In the genomic region with DNA sequence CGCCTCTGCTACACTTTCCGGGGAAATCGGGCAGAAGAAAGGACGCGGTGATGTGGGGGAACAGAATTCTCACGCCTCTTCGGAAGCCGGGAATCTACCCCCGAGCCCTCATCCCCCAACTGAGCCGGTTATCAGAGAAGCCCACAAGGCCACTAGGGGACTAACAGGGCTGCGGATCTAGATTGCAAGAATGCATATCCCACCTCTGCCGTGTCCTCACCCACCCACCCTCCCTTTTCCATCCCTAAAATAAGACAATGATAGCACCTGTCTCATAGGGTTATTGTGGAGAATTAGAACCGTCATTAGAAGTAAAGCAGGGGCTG, we compare ENCODE assay signal across 1 cellular context.
TF ChIP-seq lines count a peak whose summit lies in the region.

No MANE protein-coding gene starts in this region.

TF ChIP-seq in GM23338, 12 proteins besides CTCF, POLR2A, EP300 and RAD21 (continued from another document):
- TF ChIP-seq, protein P1, sequence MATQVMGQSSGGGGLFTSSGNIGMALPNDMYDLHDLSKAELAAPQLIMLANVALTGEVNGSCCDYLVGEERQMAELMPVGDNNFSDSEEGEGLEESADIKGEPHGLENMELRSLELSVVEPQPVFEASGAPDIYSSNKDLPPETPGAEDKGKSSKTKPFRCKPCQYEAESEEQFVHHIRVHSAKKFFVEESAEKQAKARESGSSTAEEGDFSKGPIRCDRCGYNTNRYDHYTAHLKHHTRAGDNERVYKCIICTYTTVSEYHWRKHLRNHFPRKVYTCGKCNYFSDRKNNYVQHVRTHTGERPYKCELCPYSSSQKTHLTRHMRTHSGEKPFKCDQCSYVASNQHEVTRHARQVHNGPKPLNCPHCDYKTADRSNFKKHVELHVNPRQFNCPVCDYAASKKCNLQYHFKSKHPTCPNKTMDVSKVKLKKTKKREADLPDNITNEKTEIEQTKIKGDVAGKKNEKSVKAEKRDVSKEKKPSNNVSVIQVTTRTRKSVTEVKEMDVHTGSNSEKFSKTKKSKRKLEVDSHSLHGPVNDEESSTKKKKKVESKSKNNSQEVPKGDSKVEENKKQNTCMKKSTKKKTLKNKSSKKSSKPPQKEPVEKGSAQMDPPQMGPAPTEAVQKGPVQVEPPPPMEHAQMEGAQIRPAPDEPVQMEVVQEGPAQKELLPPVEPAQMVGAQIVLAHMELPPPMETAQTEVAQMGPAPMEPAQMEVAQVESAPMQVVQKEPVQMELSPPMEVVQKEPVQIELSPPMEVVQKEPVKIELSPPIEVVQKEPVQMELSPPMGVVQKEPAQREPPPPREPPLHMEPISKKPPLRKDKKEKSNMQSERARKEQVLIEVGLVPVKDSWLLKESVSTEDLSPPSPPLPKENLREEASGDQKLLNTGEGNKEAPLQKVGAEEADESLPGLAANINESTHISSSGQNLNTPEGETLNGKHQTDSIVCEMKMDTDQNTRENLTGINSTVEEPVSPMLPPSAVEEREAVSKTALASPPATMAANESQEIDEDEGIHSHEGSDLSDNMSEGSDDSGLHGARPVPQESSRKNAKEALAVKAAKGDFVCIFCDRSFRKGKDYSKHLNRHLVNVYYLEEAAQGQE (IDR thresholded peaks at IDR 0.05; ENCODE audit: unreplicated experiment) = no peak
- TF ChIP-seq ZNF114 (CRISPR knock-in tag; IDR thresholded peaks at IDR 0.05) (no peak), POLR2AphosphoS5 (IDR thresholded peaks at IDR 0.05; ENCODE audit: low read depth) (no peak)
TF ChIP-seq in GM23338: peak in this region for 0.
